In the genomic region with DNA sequence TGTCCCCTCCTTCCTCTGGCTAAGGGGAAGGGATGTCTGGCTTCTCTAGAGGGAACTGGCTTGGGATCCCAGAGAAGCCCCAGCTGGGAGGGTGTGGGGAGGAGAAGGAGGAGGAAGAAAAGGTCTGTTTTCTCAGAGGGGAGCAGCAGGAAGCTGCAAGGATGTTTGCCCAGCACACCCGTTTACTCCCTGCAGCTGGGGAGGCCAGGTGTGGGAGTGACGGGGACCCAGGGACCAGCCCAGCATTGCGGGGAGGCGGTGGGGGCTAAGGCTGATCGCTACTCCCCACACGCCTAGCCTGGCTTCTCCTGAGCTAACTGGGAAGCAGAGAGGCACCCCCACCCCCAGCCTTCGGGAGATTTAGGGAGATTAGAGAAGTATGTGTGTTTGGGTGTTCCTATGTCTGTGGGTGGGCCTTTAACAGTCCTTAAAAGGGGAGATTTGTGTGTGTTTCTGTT, we compare ENCODE assay signal across 12 cellular contexts. TPM values are rescaled to one million over a fixed set of nuclear protein-coding genes. Genes with fewer than 3 reads are reported as not detected.
DNase-seq lines count a peak whose midpoint lies in the region; ATAC-seq, FAIRE-seq and TF ChIP-seq lines count a peak whose summit lies in the region.
"Had no signal": no experiment of that assay in that cellular context is flagged by ENCODE, and none has a peak within 500 bp of the region (broad histone marks: within the 10 kb centered on the region; RNA-seq: fewer than 3 reads in every experiment).

No MANE protein-coding gene starts in this region.

- TF ChIP-seq RAD21 in SK-N-SH (IDR thresholded peaks at IDR 0.05; ENCODE audit: low read length), result no peak

- no peaks in the 10 kb centered on the region for H3K9me3 Mint-ChIP-seq in astrocyte (ENCODE audit: unreplicated experiment)
- H3K9me3 Mint-ChIP-seq: activated naive CD4-positive, alpha-beta T cell treated with anti-CD3 and anti-CD28 coated beads, Interleukin-2, amount 10 ng/mL, durations not matched to agents 7 days and 5 days had no signal

- intact Hi-C loops in kidney (cut with DNase I) (no loop called here), transverse colon (cut with DNase I; ENCODE audit: low total_unique reads) (no loop called here)

- peak; percentile 66 for TF ChIP-seq POLR2A in transverse colon (IDR thresholded peaks at IDR 0.05)

- WGBS in SK-N-SH (ENCODE audit: low lambda C conversion rate), result 51% methylated on average over 4 of the region's 7 CpGs
- WGBS in transverse colon (ENCODE audit: low coverage in 1 of 2), 2 donors, result 0 to 13% methylated on average over 1 to 7 of the region's 7 CpGs

- H3K27me3 ChIP-seq in SK-N-SH (ENCODE audit: insufficient read depth) (no peaks in the 10 kb centered on the region), astrocyte (ENCODE audit: insufficient read depth, low read length) (no peaks in the 10 kb centered on the region), transverse colon (peaks cover 17% of the 10 kb centered on the region)

- no peak for ATAC-seq in SK-N-SH treated with all-trans-retinoic acid at 6 μM for 48 hours
- ATAC-seq in HG03139 (IDR thresholded peaks at IDR 0.05; ENCODE audit: unreplicated experiment), result no peak

- in situ Hi-C loops in transverse colon (cut with MboI; ENCODE audit: low pct_ligation_motif_present in 1 of 4, low pct_unique_long_range_greater_than_20kb in 1 of 4, low sequenced_read_pairs in 3 of 4), result no loop called here

- no peak overlapping the region for H2AFZ ChIP-seq in SK-N-SH (ENCODE audit: low read depth)
- no peak overlapping the region for H2AFZ ChIP-seq in astrocyte (ENCODE audit: low read depth, low read length)

- peaks cover 0 to 16% of the 10 kb centered on the region in 2 experiments for H3K36me3 ChIP-seq in SK-N-SH (replicated peaks in 1 of 2; ENCODE audit: control insufficient read depth in 1 of 2, insufficient read depth in 2 of 2, low read length in 1 of 2)
- H3K36me3 ChIP-seq in astrocyte (ENCODE audit: insufficient read depth, low read length), result peaks cover 6% of the 10 kb centered on the region
- no peaks in the 10 kb centered on the region for H3K36me3 ChIP-seq in kidney (ENCODE audit: control insufficient read depth in 1 of 2, insufficient read depth in 2 of 2, low read length in 2 of 2)
- no peaks in the 10 kb centered on the region for H3K36me3 ChIP-seq in transverse colon

- DNase-seq in SK-N-SH (no peak), astrocyte (ENCODE audit: low read depth) (no peak), kidney (peak; percentile 64), transverse colon (peak; percentile 80), NCI-H524 (lab: John Stamatoyannopoulos, UW) (no peak)
- no peak for DNase-seq in activated naive CD4-positive, alpha-beta T cell treated with anti-CD3 and anti-CD28 coated beads, Interleukin-2, amount 50 U/mL, for 16 hours
- DNase-seq: activated naive CD4-positive, alpha-beta T cell treated with anti-CD3 and anti-CD28 coated beads, Interleukin-2, amount 10 ng/mL, durations not matched to agents 7 days and 5 days; mammary epithelial cell had no signal

- peaks cover 4% of the 10 kb centered on the region for H3F3A ChIP-seq in SK-N-SH (replicated peaks; ENCODE audit: insufficient read depth)

- TF ChIP-seq CTCF in SK-N-SH (IDR thresholded peaks at IDR 0.05) (no peak), astrocyte (IDR thresholded peaks at IDR 0.05; ENCODE audit: insufficient read depth, low read depth, low read length) (no peak), kidney (IDR thresholded peaks at IDR 0.05; ENCODE audit: borderline replicate concordance, extremely low read depth, insufficient read depth) (no peak), transverse colon (IDR thresholded peaks at IDR 0.05) (no peak)

- peak overlapping the region in 1 of 2 experiments; percentile 28; a peak in 1 of 4 replicates for H3K27ac ChIP-seq in SK-N-SH (ENCODE audit: low read depth in 2 of 2, low read length in 1 of 2)
- H3K27ac ChIP-seq in astrocyte (ENCODE audit: low read depth, low read length), result peak overlapping the region; percentile 6
- H3K27ac ChIP-seq in kidney (ENCODE audit: low read depth in 2 of 2, low read length in 2 of 2), result no peak overlapping the region
- H3K27ac ChIP-seq in transverse colon, result peak overlapping the region; percentile 90 to 94 (median 92)
- H3K27ac ChIP-seq: epithelial cell of prostate had no signal

- FAIRE-seq in astrocyte (lab: Jason Lieb, UNC) (no peak), kidney (lab: Jason Lieb, UNC) (no peak)
- FAIRE-seq: A549 had no signal

- H3K4me1 Mint-ChIP-seq in astrocyte (ENCODE audit: low read depth, unreplicated experiment), result peaks cover 44% of the 10 kb centered on the region

- peak overlapping the region; percentile 39; the same call in 1 of the 2 replicates for H3K9ac ChIP-seq in SK-N-SH
- H3K9ac ChIP-seq in astrocyte (ENCODE audit: low read length), result peak overlapping the region; percentile 63
- no peak overlapping the region for H3K9ac ChIP-seq in kidney (ENCODE audit: low read length in 2 of 2)

- no peaks in the 10 kb centered on the region for H3K9me2 ChIP-seq in SK-N-SH

- H3K9me3 ChIP-seq in SK-N-SH (no peaks in the 10 kb centered on the region), astrocyte (ENCODE audit: insufficient read depth, low read depth, low read length) (no peaks in the 10 kb centered on the region), kidney (ENCODE audit: control insufficient read depth in 1 of 2, low read length in 2 of 2) (no peaks in the 10 kb centered on the region), transverse colon (no peaks in the 10 kb centered on the region)
- H3K9me3 ChIP-seq: A549 had no signal

- CTCF ChIA-PET in SK-N-SH (lab: Yijun Ruan, JAX), result interaction anchor here (0.6 to 1.2 kb wide), 2 partner anchors 8 to 335 kb away, joined by 3 read pairs; no protein-coding TSS in a partner anchor

- H3K4me3 Mint-ChIP-seq in astrocyte (ENCODE audit: unreplicated experiment), result peak overlapping the region; percentile 100
- H3K4me3 Mint-ChIP-seq: activated naive CD4-positive, alpha-beta T cell treated with anti-CD3 and anti-CD28 coated beads, Interleukin-2, amount 10 ng/mL, durations not matched to agents 7 days and 5 days had no signal

- H3K4me1 ChIP-seq in SK-N-SH (ENCODE audit: control insufficient read depth in 1 of 2, insufficient read depth in 2 of 2, low read depth in 1 of 2, low read length in 1 of 2) (peaks cover 19 to 28% of the 10 kb centered on the region in 2 experiments), astrocyte (ENCODE audit: insufficient read depth, low read length) (peaks cover 44% of the 10 kb centered on the region), kidney (ENCODE audit: control insufficient read depth in 1 of 2, insufficient read depth in 1 of 2, low read depth in 1 of 2, low read length in 2 of 2) (peaks cover 3 to 16% of the 10 kb centered on the region in 2 donors), transverse colon (peaks cover 11 to 75% (median 48%) of the 10 kb centered on the region in 4 donors)

- peak overlapping the region in 1 of 2 experiments; percentile 23; a peak in 1 of 4 replicates for H3K4me3 ChIP-seq in SK-N-SH (ENCODE audit: low read depth in 2 of 2, low read length in 1 of 2)
- peak overlapping the region; percentile 18 for H3K4me3 ChIP-seq in astrocyte (ENCODE audit: insufficient read depth, low read depth, low read length)
- H3K4me3 ChIP-seq in kidney (ENCODE audit: low read length in 2 of 2), result no peak overlapping the region
- H3K4me3 ChIP-seq in transverse colon, result peak overlapping the region in 2 of 4 donors; percentile 11 to 76
- H3K4me3 ChIP-seq: A549 had no signal

- TF ChIP-seq EP300 in SK-N-SH (IDR thresholded peaks at IDR 0.05; ENCODE audit: borderline replicate concordance in 1 of 2, low read depth in 1 of 2, low read length in 1 of 2) (no peak), transverse colon (IDR thresholded peaks at IDR 0.05; ENCODE audit: low read depth) (no peak)

- POLR2A ChIA-PET in SK-N-SH (lab: Yijun Ruan, JAX), result no interaction called here

- H3K79me2 ChIP-seq in SK-N-SH (ENCODE audit: insufficient read depth), result peaks cover 90% of the 10 kb centered on the region
- peaks cover 87% of the 10 kb centered on the region for H3K79me2 ChIP-seq in astrocyte (ENCODE audit: insufficient read depth, low read length)

- H3K4me2 ChIP-seq in SK-N-SH (peak overlapping the region; percentile 88), astrocyte (ENCODE audit: low read length) (peak overlapping the region; percentile 97)
- H3K4me2 ChIP-seq: A549 had no signal

- H3K36me3 Mint-ChIP-seq in astrocyte (ENCODE audit: low read depth, unreplicated experiment), result peaks cover 40% of the 10 kb centered on the region
- H3K36me3 Mint-ChIP-seq: activated naive CD4-positive, alpha-beta T cell treated with anti-CD3 and anti-CD28 coated beads, Interleukin-2, amount 10 ng/mL, durations not matched to agents 7 days and 5 days had no signal

- H4K20me1 ChIP-seq in SK-N-SH (ENCODE audit: insufficient read depth), result peaks cover 60% of the 10 kb centered on the region
- peaks cover 66% of the 10 kb centered on the region for H4K20me1 ChIP-seq in astrocyte (ENCODE audit: insufficient read depth, low read length)

- H3K27me3 Mint-ChIP-seq in astrocyte (ENCODE audit: low read depth, unreplicated experiment), result no peaks in the 10 kb centered on the region

- H3K27ac Mint-ChIP-seq in astrocyte (ENCODE audit: unreplicated experiment), result peak overlapping the region; percentile 63
- H3K27ac Mint-ChIP-seq: activated naive CD4-positive, alpha-beta T cell treated with anti-CD3 and anti-CD28 coated beads, Interleukin-2, amount 10 ng/mL, durations not matched to agents 7 days and 5 days had no signal

TF ChIP-seq in SK-N-SH, 30 proteins besides CTCF, POLR2A, EP300 and RAD21 (continues in another document):
- TF ChIP-seq RCOR1 (IDR thresholded peaks at IDR 0.05; ENCODE audit: low read length) (no peak), YY1 (IDR thresholded peaks at IDR 0.05; ENCODE audit: low read depth) (no peak), NFIC (IDR thresholded peaks at IDR 0.05; ENCODE audit: borderline replicate concordance) (no peak), FOXM1 (IDR thresholded peaks at IDR 0.05; ENCODE audit: low read depth) (no peak), GATA2 (CRISPR knock-in tag; IDR thresholded peaks at IDR 0.05) (no peak), SIN3A (IDR thresholded peaks at IDR 0.05; ENCODE audit: borderline replicate concordance, low read depth, low read length) (no peak)

TF ChIP-seq in SK-N-SH treated with all-trans-retinoic acid at 6 μM for 48 hours, 23 proteins besides CTCF, POLR2A, EP300 and RAD21 (continues in another document):
- TF ChIP-seq CSDC2 (CRISPR knock-in tag; IDR thresholded peaks at IDR 0.05) (no peak), SNAI2 (CRISPR knock-in tag; IDR thresholded peaks at IDR 0.05) (no peak)

RNA-seq across cellular contexts. Expression of gene CREB3L1, which starts 3.9 kb away (rescaled TPM):
- polyA plus RNA-seq in SK-N-SH (2012; rRNA removed) (5.6 and 14.0 TPM in 2 replicates), kidney (ENCODE audit: insufficient read depth, low read depth, low replicate concordance) (2.5 TPM)
- 9.9 and 13.3 TPM in 2 replicates for polyA plus RNA-seq in SK-N-SH (2012; cell fraction: cytosol; rRNA removed)
- polyA plus RNA-seq in SK-N-SH (2012; cell fraction: nucleus; rRNA removed), result 14.7 and 17.4 TPM in 2 replicates
- total RNA-seq in astrocyte (324 and 399 TPM in 2 replicates), kidney (7.3 TPM), transverse colon (10 to 100 TPM; 35.8 to 50.7 (median 41.6) TPM)
- polyA plus RNA-seq: mammary epithelial cell had no signal

Comparison
In these comparisons a context has a peak if more than half of its experiments do, and no peak if none do; other contexts are left out.
1. DNase-seq: peak in kidney (single experiment) and transverse colon (single experiment); none in SK-N-SH (single experiment), astrocyte (single experiment), activated naive CD4-positive, alpha-beta T cell treated with anti-CD3 and anti-CD28 coated beads, Interleukin-2, amount 50 U/mL, for 16 hours (single experiment) and NCI-H524 (0 of 2).
2. H3K27ac ChIP-seq: peak in astrocyte (single experiment) and transverse colon (4 of 4); none in kidney (0 of 2).
3. H3K9ac ChIP-seq: peak in SK-N-SH (single experiment) and astrocyte (single experiment); none in kidney (0 of 2).